In genomic region chr3:10006048-10006761, GRCh38 we compare ENCODE assay signal across 1 cellular context.
TF ChIP-seq lines count a peak whose summit lies in the region.

No MANE protein-coding gene starts in this region.

TF ChIP-seq in HepG2, 621 proteins besides CTCF, POLR2A, EP300 and RAD21 (continued from another document and continues in another):
- TF ChIP-seq FOXO4 (CRISPR knock-in tag; conservative IDR thresholded peaks at IDR 0.05) (no peak), ZNF335 (CRISPR knock-in tag; IDR thresholded peaks at IDR 0.05) (no peak), HIC2 (CRISPR knock-in tag; IDR thresholded peaks at IDR 0.05; ENCODE audit: low read depth) (no peak), KLF13 (CRISPR knock-in tag; IDR thresholded peaks at IDR 0.05) (no peak), TFDP2 (CRISPR knock-in tag; IDR thresholded peaks at IDR 0.05) (0 out of 2 replicates have a peak, but pooled peaks have one; percentile 34), LCORL (IDR thresholded peaks at IDR 0.05) (no peak), LCORL (CRISPR knock-in tag; IDR thresholded peaks at IDR 0.05) (peak; percentile 82; the same call in 1 of the 2 replicates), JUN (CRISPR knock-in tag; IDR thresholded peaks at IDR 0.05) (no peak), PHF21A (CRISPR knock-in tag; IDR thresholded peaks at IDR 0.05) (0 out of 2 replicates have a peak, but pooled peaks have one; percentile 21), ZNF317 (CRISPR knock-in tag; IDR thresholded peaks at IDR 0.05) (0 out of 2 replicates have a peak, but pooled peaks have one; percentile 41), ZZZ3 (CRISPR knock-in tag; IDR thresholded peaks at IDR 0.05; ENCODE audit: borderline replicate concordance) (no peak), FOSL2 (CRISPR knock-in tag; IDR thresholded peaks at IDR 0.05) (no peak), E2F2 (CRISPR knock-in tag; IDR thresholded peaks at IDR 0.05; ENCODE audit: borderline replicate concordance) (no peak), ZFP36L1 (CRISPR knock-in tag; IDR thresholded peaks at IDR 0.05) (no peak), CREB1 (IDR thresholded peaks at IDR 0.05) (peak; percentile 85), CREB1 (CRISPR knock-in tag; IDR thresholded peaks at IDR 0.05) (peak; percentile 72), THRA (CRISPR knock-in tag; IDR thresholded peaks at IDR 0.05; ENCODE audit: borderline replicate concordance) (no peak), ARID5B (CRISPR knock-in tag; IDR thresholded peaks at IDR 0.05) (peak; percentile 73), ZBED4 (CRISPR knock-in tag; IDR thresholded peaks at IDR 0.05; ENCODE audit: borderline replicate concordance) (no peak), DBP (CRISPR knock-in tag; IDR thresholded peaks at IDR 0.05; ENCODE audit: not compliant biosample characterization) (no peak), ZNF501 (CRISPR knock-in tag; IDR thresholded peaks at IDR 0.05) (no peak), ZFP1 (CRISPR knock-in tag; IDR thresholded peaks at IDR 0.05) (0 out of 2 replicates have a peak, but pooled peaks have one; percentile 38), TEAD3 (CRISPR knock-in tag; optimal IDR thresholded peaks at IDR 0.05; ENCODE audit: borderline replicate concordance) (peak; percentile 14), PBX2 (CRISPR knock-in tag; IDR thresholded peaks at IDR 0.05) (peak; percentile 40; the same call in 1 of the 2 replicates), ARID4A (CRISPR knock-in tag; IDR thresholded peaks at IDR 0.05; ENCODE audit: borderline replicate concordance) (peak; percentile 77; the same call in 1 of the 2 replicates), SIN3A (IDR thresholded peaks at IDR 0.05; ENCODE audit: borderline replicate concordance, low read depth, low read length) (0 out of 2 replicates have a peak, but pooled peaks have one; percentile 71), CHCHD3 (CRISPR knock-in tag; IDR thresholded peaks at IDR 0.05) (no peak), TOPORS (CRISPR knock-in tag; IDR thresholded peaks at IDR 0.05) (no peak), BCL6 (CRISPR knock-in tag; IDR thresholded peaks at IDR 0.05) (peak; percentile 61; the same call in 1 of the 2 replicates), HDAC1 (CRISPR knock-in tag; IDR thresholded peaks at IDR 0.05) (peak; percentile 66; the same call in 1 of the 2 replicates), ZBTB7A (CRISPR knock-in tag; IDR thresholded peaks at IDR 0.05) (no peak), ATF1 (CRISPR knock-in tag; IDR thresholded peaks at IDR 0.05) (peak; percentile 50; the same call in 1 of the 2 replicates)
